Comparison of ENCODE assay signal across 1 cellular context in the genomic region with DNA sequence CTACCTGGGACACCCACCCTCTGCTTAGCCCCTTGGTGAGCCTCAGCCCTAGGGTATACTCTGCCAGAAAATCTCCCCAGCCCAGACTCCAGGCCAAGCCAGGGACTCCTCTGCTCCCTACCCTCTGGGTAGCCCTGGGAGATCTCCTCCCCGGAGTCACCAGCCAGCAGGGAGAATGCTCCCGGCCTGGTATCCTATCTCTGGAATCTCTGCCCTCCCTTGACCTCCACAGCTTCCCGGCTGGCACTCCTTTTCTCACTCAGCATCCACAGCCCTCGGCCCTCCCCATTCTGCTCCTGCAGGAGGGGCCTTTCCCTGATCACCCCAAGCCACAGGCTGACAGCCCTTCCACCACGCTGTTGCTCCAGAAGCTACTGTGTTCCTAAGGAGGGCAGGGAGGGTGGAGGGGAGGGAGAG.
TF ChIP-seq lines count a peak whose summit lies in the region.

No MANE protein-coding gene starts in this region.

TF ChIP-seq in HepG2, 621 proteins besides CTCF, POLR2A, EP300 and RAD21 (continued from another document and continues in another):
- TF ChIP-seq, protein P1, sequence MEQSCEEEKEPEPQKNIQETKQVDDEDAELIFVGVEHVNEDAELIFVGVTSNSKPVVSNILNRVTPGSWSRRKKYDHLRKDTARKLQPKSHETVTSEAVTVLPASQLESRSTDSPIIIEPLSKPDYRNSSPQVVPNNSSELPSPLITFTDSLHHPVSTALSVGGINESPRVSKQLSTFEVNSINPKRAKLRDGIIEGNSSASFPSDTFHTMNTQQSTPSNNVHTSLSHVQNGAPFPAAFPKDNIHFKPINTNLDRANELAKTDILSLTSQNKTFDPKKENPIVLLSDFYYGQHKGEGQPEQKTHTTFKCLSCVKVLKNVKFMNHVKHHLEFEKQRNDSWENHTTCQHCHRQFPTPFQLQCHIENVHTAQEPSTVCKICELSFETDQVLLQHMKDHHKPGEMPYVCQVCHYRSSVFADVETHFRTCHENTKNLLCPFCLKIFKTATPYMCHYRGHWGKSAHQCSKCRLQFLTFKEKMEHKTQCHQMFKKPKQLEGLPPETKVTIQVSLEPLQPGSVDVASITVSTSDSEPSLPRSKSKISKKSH (CRISPR knock-in tag; IDR thresholded peaks at IDR 0.05; ENCODE audit: borderline replicate concordance): 0 out of 2 replicates have a peak, but pooled peaks have one; percentile 81
- TF ChIP-seq NRL (CRISPR knock-in tag; IDR thresholded peaks at IDR 0.05; ENCODE audit: borderline replicate concordance) (0 out of 2 replicates have a peak, but pooled peaks have one; percentile 18), SMAD3 (CRISPR knock-in tag; IDR thresholded peaks at IDR 0.05) (no peak), ESRRA (CRISPR knock-in tag; IDR thresholded peaks at IDR 0.05; ENCODE audit: low read depth) (no peak), ZBTB42 (CRISPR knock-in tag; IDR thresholded peaks at IDR 0.05) (peak; percentile 59; the same call in 1 of the 2 replicates), ZNF224 (CRISPR knock-in tag; IDR thresholded peaks at IDR 0.05) (0 out of 2 replicates have a peak, but pooled peaks have one; percentile 37), SAFB2 (CRISPR knock-in tag; IDR thresholded peaks at IDR 0.05; ENCODE audit: borderline replicate concordance, low read depth) (0 out of 2 replicates have a peak, but pooled peaks have one; percentile 1), NR2F1 (CRISPR knock-in tag; IDR thresholded peaks at IDR 0.05) (peak; percentile 13 to 51; a peak in 3 of 4 replicates), SIN3A (IDR thresholded peaks at IDR 0.05; ENCODE audit: borderline replicate concordance, low read depth, low read length) (0 out of 2 replicates have a peak, but pooled peaks have one; percentile 17), CHCHD3 (CRISPR knock-in tag; IDR thresholded peaks at IDR 0.05) (0 out of 2 replicates have a peak, but pooled peaks have one; percentile 4)
- TF ChIP-seq, protein P2, sequence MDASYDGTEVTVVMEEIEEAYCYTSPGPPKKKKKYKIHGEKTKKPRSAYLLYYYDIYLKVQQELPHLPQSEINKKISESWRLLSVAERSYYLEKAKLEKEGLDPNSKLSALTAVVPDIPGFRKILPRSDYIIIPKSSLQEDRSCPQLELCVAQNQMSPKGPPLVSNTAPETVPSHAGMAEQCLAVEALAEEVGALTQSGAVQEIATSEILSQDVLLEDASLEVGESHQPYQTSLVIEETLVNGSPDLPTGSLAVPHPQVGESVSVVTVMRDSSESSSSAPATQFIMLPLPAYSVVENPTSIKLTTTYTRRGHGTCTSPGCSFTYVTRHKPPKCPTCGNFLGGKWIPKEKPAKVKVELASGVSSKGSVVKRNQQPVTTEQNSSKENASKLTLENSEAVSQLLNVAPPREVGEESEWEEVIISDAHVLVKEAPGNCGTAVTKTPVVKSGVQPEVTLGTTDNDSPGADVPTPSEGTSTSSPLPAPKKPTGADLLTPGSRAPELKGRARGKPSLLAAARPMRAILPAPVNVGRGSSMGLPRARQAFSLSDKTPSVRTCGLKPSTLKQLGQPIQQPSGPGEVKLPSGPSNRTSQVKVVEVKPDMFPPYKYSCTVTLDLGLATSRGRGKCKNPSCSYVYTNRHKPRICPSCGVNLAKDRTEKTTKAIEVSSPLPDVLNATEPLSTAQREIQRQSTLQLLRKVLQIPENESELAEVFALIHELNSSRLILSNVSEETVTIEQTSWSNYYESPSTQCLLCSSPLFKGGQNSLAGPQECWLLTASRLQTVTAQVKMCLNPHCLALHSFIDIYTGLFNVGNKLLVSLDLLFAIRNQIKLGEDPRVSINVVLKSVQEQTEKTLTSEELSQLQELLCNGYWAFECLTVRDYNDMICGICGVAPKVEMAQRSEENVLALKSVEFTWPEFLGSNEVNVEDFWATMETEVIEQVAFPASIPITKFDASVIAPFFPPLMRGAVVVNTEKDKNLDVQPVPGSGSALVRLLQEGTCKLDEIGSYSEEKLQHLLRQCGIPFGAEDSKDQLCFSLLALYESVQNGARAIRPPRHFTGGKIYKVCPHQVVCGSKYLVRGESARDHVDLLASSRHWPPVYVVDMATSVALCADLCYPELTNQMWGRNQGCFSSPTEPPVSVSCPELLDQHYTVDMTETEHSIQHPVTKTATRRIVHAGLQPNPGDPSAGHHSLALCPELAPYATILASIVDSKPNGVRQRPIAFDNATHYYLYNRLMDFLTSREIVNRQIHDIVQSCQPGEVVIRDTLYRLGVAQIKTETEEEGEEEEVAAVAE (CRISPR knock-in tag; IDR thresholded peaks at IDR 0.05; ENCODE audit: borderline replicate concordance): no peak
- TF ChIP-seq, protein P3, sequence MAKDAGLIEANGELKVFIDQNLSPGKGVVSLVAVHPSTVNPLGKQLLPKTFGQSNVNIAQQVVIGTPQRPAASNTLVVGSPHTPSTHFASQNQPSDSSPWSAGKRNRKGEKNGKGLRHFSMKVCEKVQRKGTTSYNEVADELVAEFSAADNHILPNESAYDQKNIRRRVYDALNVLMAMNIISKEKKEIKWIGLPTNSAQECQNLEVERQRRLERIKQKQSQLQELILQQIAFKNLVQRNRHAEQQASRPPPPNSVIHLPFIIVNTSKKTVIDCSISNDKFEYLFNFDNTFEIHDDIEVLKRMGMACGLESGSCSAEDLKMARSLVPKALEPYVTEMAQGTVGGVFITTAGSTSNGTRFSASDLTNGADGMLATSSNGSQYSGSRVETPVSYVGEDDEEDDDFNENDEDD (CRISPR knock-in tag; IDR thresholded peaks at IDR 0.05; ENCODE audit: borderline replicate concordance): no peak
- TF ChIP-seq, protein P4, sequence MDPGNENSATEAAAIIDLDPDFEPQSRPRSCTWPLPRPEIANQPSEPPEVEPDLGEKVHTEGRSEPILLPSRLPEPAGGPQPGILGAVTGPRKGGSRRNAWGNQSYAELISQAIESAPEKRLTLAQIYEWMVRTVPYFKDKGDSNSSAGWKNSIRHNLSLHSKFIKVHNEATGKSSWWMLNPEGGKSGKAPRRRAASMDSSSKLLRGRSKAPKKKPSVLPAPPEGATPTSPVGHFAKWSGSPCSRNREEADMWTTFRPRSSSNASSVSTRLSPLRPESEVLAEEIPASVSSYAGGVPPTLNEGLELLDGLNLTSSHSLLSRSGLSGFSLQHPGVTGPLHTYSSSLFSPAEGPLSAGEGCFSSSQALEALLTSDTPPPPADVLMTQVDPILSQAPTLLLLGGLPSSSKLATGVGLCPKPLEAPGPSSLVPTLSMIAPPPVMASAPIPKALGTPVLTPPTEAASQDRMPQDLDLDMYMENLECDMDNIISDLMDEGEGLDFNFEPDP (CRISPR knock-in tag; conservative IDR thresholded peaks at IDR 0.05): no peak
- TF ChIP-seq, protein P5, sequence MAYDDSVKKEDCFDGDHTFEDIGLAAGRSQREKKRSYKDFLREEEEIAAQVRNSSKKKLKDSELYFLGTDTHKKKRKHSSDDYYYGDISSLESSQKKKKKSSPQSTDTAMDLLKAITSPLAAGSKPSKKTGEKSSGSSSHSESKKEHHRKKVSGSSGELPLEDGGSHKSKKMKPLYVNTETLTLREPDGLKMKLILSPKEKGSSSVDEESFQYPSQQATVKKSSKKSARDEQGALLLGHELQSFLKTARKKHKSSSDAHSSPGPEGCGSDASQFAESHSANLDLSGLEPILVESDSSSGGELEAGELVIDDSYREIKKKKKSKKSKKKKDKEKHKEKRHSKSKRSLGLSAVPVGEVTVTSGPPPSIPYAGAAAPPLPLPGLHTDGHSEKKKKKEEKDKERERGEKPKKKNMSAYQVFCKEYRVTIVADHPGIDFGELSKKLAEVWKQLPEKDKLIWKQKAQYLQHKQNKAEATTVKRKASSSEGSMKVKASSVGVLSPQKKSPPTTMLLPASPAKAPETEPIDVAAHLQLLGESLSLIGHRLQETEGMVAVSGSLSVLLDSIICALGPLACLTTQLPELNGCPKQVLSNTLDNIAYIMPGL (CRISPR knock-in tag; IDR thresholded peaks at IDR 0.05; ENCODE audit: borderline replicate concordance in 1 of 2, low read depth in 1 of 2): peak in 1 of 2 experiments; percentile 7; a peak in 1 of 4 replicates
- TF ChIP-seq, protein P6, sequence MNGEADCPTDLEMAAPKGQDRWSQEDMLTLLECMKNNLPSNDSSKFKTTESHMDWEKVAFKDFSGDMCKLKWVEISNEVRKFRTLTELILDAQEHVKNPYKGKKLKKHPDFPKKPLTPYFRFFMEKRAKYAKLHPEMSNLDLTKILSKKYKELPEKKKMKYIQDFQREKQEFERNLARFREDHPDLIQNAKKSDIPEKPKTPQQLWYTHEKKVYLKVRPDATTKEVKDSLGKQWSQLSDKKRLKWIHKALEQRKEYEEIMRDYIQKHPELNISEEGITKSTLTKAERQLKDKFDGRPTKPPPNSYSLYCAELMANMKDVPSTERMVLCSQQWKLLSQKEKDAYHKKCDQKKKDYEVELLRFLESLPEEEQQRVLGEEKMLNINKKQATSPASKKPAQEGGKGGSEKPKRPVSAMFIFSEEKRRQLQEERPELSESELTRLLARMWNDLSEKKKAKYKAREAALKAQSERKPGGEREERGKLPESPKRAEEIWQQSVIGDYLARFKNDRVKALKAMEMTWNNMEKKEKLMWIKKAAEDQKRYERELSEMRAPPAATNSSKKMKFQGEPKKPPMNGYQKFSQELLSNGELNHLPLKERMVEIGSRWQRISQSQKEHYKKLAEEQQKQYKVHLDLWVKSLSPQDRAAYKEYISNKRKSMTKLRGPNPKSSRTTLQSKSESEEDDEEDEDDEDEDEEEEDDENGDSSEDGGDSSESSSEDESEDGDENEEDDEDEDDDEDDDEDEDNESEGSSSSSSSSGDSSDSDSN (CRISPR knock-in tag; IDR thresholded peaks at IDR 0.05): peak; percentile 45; the same call in 1 of the 2 replicates
- TF ChIP-seq, protein P7, sequence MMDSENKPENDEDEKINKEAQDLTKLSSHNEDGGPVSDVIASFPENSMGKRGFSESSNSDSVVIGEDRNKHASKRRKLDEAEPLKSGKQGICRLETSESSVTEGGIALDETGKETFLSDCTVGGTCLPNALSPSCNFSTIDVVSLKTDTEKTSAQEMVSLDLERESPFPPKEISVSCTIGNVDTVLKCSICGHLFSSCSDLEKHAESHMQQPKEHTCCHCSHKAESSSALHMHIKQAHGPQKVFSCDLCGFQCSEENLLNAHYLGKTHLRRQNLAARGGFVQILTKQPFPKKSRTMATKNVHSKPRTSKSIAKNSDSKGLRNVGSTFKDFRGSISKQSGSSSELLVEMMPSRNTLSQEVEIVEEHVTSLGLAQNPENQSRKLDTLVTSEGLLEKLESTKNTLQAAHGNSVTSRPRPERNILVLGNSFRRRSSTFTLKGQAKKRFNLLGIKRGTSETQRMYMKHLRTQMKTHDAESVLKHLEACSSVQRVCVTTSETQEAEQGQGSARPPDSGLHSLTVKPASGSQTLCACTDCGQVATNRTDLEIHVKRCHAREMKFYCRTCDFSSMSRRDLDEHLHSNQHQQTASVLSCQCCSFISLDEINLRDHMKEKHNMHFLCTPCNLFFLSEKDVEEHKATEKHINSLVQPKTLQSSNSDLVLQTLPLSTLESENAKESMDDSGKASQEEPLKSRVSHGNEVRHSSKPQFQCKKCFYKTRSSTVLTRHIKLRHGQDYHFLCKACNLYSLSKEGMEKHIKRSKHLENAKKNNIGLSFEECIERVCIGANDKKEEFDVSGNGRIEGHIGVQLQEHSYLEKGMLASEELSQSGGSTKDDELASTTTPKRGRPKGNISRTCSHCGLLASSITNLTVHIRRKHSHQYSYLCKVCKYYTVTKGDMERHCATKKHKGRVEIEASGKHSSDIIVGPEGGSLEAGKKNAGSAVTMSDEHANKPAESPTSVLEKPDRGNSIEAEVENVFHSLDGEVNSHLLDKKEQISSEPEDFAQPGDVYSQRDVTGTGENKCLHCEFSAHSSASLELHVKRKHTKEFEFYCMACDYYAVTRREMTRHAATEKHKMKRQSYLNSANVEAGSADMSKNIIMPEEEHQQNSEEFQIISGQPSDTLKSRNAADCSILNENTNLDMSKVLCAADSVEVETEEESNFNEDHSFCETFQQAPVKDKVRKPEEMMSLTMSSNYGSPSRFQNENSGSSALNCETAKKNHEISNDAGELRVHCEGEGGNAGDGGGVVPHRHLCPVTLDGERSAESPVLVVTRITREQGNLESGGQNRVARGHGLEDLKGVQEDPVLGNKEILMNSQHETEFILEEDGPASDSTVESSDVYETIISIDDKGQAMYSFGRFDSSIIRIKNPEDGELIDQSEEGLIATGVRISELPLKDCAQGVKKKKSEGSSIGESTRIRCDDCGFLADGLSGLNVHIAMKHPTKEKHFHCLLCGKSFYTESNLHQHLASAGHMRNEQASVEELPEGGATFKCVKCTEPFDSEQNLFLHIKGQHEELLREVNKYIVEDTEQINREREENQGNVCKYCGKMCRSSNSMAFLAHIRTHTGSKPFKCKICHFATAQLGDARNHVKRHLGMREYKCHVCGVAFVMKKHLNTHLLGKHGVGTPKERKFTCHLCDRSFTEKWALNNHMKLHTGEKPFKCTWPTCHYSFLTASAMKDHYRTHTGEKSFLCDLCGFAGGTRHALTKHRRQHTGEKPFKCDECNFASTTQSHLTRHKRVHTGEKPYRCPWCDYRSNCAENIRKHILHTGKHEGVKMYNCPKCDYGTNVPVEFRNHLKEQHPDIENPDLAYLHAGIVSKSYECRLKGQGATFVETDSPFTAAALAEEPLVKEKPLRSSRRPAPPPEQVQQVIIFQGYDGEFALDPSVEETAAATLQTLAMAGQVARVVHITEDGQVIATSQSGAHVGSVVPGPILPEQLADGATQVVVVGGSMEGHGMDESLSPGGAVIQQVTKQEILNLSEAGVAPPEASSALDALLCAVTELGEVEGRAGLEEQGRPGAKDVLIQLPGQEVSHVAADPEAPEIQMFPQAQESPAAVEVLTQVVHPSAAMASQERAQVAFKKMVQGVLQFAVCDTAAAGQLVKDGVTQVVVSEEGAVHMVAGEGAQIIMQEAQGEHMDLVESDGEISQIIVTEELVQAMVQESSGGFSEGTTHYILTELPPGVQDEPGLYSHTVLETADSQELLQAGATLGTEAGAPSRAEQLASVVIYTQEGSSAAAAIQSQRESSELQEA (CRISPR knock-in tag; IDR thresholded peaks at IDR 0.05; ENCODE audit: not compliant biosample characterization): peak; percentile 24
- TF ChIP-seq, protein P8, sequence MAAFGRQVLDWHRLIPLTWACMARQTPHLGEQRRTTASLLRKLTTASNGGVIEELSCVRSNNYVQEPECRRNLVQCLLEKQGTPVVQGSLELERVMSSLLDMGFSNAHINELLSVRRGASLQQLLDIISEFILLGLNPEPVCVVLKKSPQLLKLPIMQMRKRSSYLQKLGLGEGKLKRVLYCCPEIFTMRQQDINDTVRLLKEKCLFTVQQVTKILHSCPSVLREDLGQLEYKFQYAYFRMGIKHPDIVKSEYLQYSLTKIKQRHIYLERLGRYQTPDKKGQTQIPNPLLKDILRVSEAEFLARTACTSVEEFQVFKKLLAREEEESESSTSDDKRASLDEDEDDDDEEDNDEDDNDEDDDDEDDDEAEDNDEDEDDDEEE (CRISPR knock-in tag; IDR thresholded peaks at IDR 0.05): 0 out of 2 replicates have a peak, but pooled peaks have one; percentile 77
- TF ChIP-seq, protein P9, sequence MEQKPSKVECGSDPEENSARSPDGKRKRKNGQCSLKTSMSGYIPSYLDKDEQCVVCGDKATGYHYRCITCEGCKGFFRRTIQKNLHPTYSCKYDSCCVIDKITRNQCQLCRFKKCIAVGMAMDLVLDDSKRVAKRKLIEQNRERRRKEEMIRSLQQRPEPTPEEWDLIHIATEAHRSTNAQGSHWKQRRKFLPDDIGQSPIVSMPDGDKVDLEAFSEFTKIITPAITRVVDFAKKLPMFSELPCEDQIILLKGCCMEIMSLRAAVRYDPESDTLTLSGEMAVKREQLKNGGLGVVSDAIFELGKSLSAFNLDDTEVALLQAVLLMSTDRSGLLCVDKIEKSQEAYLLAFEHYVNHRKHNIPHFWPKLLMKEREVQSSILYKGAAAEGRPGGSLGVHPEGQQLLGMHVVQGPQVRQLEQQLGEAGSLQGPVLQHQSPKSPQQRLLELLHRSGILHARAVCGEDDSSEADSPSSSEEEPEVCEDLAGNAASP (CRISPR knock-in tag; IDR thresholded peaks at IDR 0.05; ENCODE audit: borderline replicate concordance): peak; percentile 23; the same call in 1 of the 2 replicates
- TF ChIP-seq, protein P10, sequence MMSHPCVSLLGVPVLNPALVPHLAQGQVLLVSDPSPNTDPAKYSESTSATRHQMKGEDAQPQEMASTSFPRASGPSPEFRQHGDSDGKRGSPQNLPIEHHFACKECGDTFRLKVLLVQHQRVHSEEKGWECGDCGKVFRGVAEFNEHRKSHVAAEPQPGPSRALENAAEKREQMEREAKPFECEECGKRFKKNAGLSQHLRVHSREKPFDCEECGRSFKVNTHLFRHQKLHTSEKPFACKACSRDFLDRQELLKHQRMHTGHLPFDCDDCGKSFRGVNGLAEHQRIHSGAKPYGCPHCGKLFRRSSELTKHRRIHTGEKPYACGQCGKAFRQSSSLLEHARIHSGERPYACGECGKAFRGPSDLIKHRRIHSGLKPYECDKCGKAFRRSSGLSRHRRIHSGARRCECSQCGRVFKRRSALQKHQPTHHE (CRISPR knock-in tag; IDR thresholded peaks at IDR 0.05; ENCODE audit: borderline replicate concordance): no peak
